In genomic region chr12:92224685-92225331, GRCh38 we compare ENCODE assay signal across 12 cellular contexts.
DNase-seq lines count a peak whose midpoint lies in the region; ATAC-seq and TF ChIP-seq lines count a peak whose summit lies in the region.
"Had no signal": no experiment of that assay in that cellular context is flagged by ENCODE, and none has a peak within 500 bp of the region (broad histone marks: within the 10 kb centered on the region; RNA-seq: fewer than 3 reads in every experiment).

No MANE protein-coding gene starts in this region.

- ATAC-seq in DND-41 (ENCODE audit: insufficient read depth, low read depth) (no peak), body of pancreas (no peak)
- ATAC-seq: mucosa of descending colon had no signal

- 0 out of 2 replicates have a peak overlapping the region, but pooled peaks have one; percentile 33 for H2AFZ ChIP-seq in DND-41 (ENCODE audit: low read depth, low read length)

- no peaks in the 10 kb centered on the region for H3K27me3 ChIP-seq in DND-41 (ENCODE audit: insufficient read depth, low read length, poor library complexity)
- H3K27me3 ChIP-seq in body of pancreas: no peaks in the 10 kb centered on the region
- H3K27me3 ChIP-seq: upper lobe of left lung had no signal

- no peaks in the 10 kb centered on the region for H3K27me3 Mint-ChIP-seq in nephron (ENCODE audit: low read depth)

- TF ChIP-seq POLR2A in body of pancreas (IDR thresholded peaks at IDR 0.05): no peak

- WGBS in body of pancreas, 2 donors: 61 to 63% methylated on average over 5 to 6 of the region's 6 CpGs

- DNase-seq in DND-41: no peak
- DNase-seq in M059J (ENCODE audit: low read depth): peak; percentile 91
- DNase-seq in epithelial cell of prostate (ENCODE audit: low read depth, low spot score): peak; percentile 69
- no peak for DNase-seq in NCI-H2081 (lab: John Stamatoyannopoulos, UW)
- no peak for DNase-seq in dermis blood vessel endothelial cell
- no peak for DNase-seq in body of pancreas
- no peak for DNase-seq in activated T-cell treated with anti-CD3 and anti-CD28 coated beads, Interleukin-2, amount 50 U/mL, for 1 hour
- DNase-seq: activated naive CD4-positive, alpha-beta T cell; DMS 273 treated with DMSO at 0.1 percent for 48 hours; mucosa of descending colon; upper lobe of left lung had no signal

- no peaks in the 10 kb centered on the region for H3K36me3 ChIP-seq in DND-41 (ENCODE audit: insufficient read depth, low read length)
- no peaks in the 10 kb centered on the region for H3K36me3 ChIP-seq in body of pancreas (replicated peaks in 1 of 2; ENCODE audit: insufficient read depth in 1 of 2, low read depth in 2 of 2)
- H3K36me3 ChIP-seq: upper lobe of left lung had no signal

- intact Hi-C loops in body of pancreas (cut with DNase I): no loop called here

- peaks cover 32% of the 10 kb centered on the region for H3K4me1 Mint-ChIP-seq in nephron

- H3K9ac ChIP-seq in DND-41 (ENCODE audit: low read depth, low read length): no peak overlapping the region

- H4K20me1 ChIP-seq in DND-41 (ENCODE audit: insufficient read depth, low read length): no peaks in the 10 kb centered on the region

- TF ChIP-seq CTCF in DND-41 (IDR thresholded peaks at IDR 0.05; ENCODE audit: borderline replicate concordance, extremely low read depth, low read length, poor library complexity, severe bottlenecking): no peak
- no peak for TF ChIP-seq CTCF in nephron (IDR thresholded peaks at IDR 0.05; ENCODE audit: unreplicated experiment in 3 of 3)
- no peak for TF ChIP-seq CTCF in body of pancreas (IDR thresholded peaks at IDR 0.05)

- no peaks in the 10 kb centered on the region for H3K36me3 Mint-ChIP-seq in nephron (ENCODE audit: low read depth)

- H3K4me3 ChIP-seq in DND-41 (ENCODE audit: low read depth in 1 of 2, low read length in 2 of 2) (no peak overlapping the region), body of pancreas (no peak overlapping the region)
- H3K4me3 ChIP-seq: mucosa of descending colon, upper lobe of left lung had no signal

- H3K27ac ChIP-seq in DND-41 (ENCODE audit: low read length): no peak overlapping the region
- peak overlapping the region; percentile 43 for H3K27ac ChIP-seq in epithelial cell of prostate
- H3K27ac ChIP-seq in body of pancreas: no peak overlapping the region
- H3K27ac ChIP-seq: upper lobe of left lung had no signal

- H3K4me3 Mint-ChIP-seq in nephron: no peak overlapping the region

- H3K4me2 ChIP-seq in DND-41 (ENCODE audit: insufficient read depth, low read length): no peak overlapping the region

- peaks cover 2% of the 10 kb centered on the region for H3K9me3 Mint-ChIP-seq in nephron

- no peaks in the 10 kb centered on the region for H3K9me3 ChIP-seq in DND-41 (ENCODE audit: insufficient read depth, low read length, severe bottlenecking)
- H3K9me3 ChIP-seq in body of pancreas: no peaks in the 10 kb centered on the region
- H3K9me3 ChIP-seq: mucosa of descending colon, upper lobe of left lung had no signal

- H3K27ac Mint-ChIP-seq in nephron: peak overlapping the region; percentile 18 to 56 (median 22)

- no peaks in the 10 kb centered on the region for H3K4me1 ChIP-seq in DND-41 (ENCODE audit: insufficient read depth, low read length)
- peaks cover 23% of the 10 kb centered on the region for H3K4me1 ChIP-seq in body of pancreas

- H3K79me2 ChIP-seq in DND-41 (ENCODE audit: insufficient read depth, low read length): no peaks in the 10 kb centered on the region

Comparison
In these comparisons a context has a peak if more than half of its experiments do, and no peak if none do; other contexts are left out.
1. DNase-seq: peak in M059J (single experiment) and epithelial cell of prostate (single experiment); none in DND-41 (single experiment), NCI-H2081 (0 of 2), dermis blood vessel endothelial cell (single experiment), body of pancreas (0 of 4) and activated T-cell treated with anti-CD3 and anti-CD28 coated beads, Interleukin-2, amount 50 U/mL, for 1 hour (single experiment).